35 cellular contexts compared by ENCODE assay signal in the genomic region with DNA sequence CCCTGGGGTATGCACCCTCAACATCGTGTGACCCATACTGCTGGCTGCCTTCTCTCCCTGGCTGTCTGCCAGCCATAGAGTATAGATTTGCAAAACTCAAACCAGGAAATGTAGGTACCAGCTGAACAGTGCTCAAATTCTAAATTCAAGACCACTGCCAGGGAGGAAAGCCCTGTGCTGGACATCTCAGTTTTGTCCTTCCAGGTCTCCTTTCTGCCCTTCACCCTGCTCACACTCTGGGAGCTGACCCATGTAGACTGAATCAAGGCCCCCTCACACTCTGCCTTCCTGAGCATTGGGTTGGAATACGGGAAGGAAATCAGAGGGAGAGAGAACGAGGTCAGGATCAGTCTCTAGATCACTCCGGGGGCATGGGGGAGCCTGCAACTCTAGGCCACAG. TPM values are rescaled to one million over a fixed set of nuclear protein-coding genes. Genes with fewer than 3 reads are reported as not detected.
"Had no signal": no experiment of that assay in that cellular context is flagged by ENCODE, and none has a peak within 500 bp of the region (broad histone marks: within the 10 kb centered on the region; RNA-seq: fewer than 3 reads in every experiment).

No MANE protein-coding gene starts in this region.

- H3K4me1 Mint-ChIP-seq: activated B cell treated with CpG ODN at 0.5 μM for 24 hours; activated T-helper 17 cell treated with anti-CD3 and anti-CD28 coated beads, Interleukin-2, amount 50 U/mL, for 72 hours; central memory CD8-positive, alpha-beta T cell; T-helper 17 cell had no signal

- H3K9me3 ChIP-seq: esophagus muscularis mucosa, gastrocnemius medialis had no signal

- H3K4me3 Mint-ChIP-seq: activated B cell treated with CpG ODN at 0.5 μM for 24 hours; activated CD8-positive, alpha-beta T cell treated with anti-CD3 and anti-CD28 coated beads for 36 hours; activated naive CD8-positive, alpha-beta T cell; activated T-cell treated with anti-CD3 and anti-CD28 coated beads, Interleukin-2, amount 50 U/mL, for 4 hours; activated T-helper 17 cell treated with anti-CD3 and anti-CD28 coated beads, Interleukin-2, amount 50 U/mL, for 72 hours; central memory CD8-positive, alpha-beta T cell; effector memory CD8-positive, alpha-beta T cell; T-helper 17 cell; T-helper 2 cell treated with Interferon-gamma antibody and Interleukin-4, amounts not matched to agents 5 μg/mL and 100 μg/mL, for 36 hours had no signal

- DNase-seq: activated B cell treated with CpG ODN at 0.5 μM for 24 hours; activated CD4-positive, alpha-beta T cell treated with anti-CD3 and anti-CD28 coated beads for 48 hours; activated CD4-positive, alpha-beta T cell treated with anti-CD3 and anti-CD28 coated beads, Interleukin-2, amount 50 U/mL, for 1 hour; activated CD4-positive, alpha-beta T cell treated with anti-CD3 and anti-CD28 coated beads, Interleukin-2, amount 50 U/mL, for 48 hours; activated CD8-positive, alpha-beta memory T cell treated with anti-CD3 and anti-CD28 coated beads for 24 hours; activated CD8-positive, alpha-beta T cell treated with anti-CD3 and anti-CD28 coated beads for 36 hours; activated effector memory CD4-positive, alpha-beta T cell treated with Interleukin-2 at 50 U/mL for 16 hours; activated gamma-delta T cell treated with Interleukin-2 at 50 U/mL for 16 hours; activated naive CD4-positive, alpha-beta T cell treated with anti-CD3 and anti-CD28 coated beads, Interleukin-2, amount 50 U/mL, for 16 hours; activated naive CD4-positive, alpha-beta T cell treated with Interleukin-2 at 50 U/mL for 16 hours; activated T-cell treated with anti-CD3 and anti-CD28 coated beads, Interleukin-2, amount 50 U/mL, for 4 hours; amniotic stem cell; anterior cingulate cortex; brain microvascular endothelial cell; cortex of kidney; dermis blood vessel endothelial cell; effector CD4-positive, alpha-beta T cell; effector memory CD8-positive, alpha-beta T cell; erythroblast; foreskin keratinocyte; gastrocnemius medialis; glutamatergic neuron; T-helper 1 cell; T-helper 17 cell; T1000; WERI-Rb-1 had no signal

- H3K27ac ChIP-seq: brain microvascular endothelial cell, esophagus muscularis mucosa, foreskin keratinocyte, gastrocnemius medialis, WERI-Rb-1 had no signal

- FAIRE-seq: astrocyte, bronchial epithelial cell had no signal

- H3K9me3 Mint-ChIP-seq: activated B cell treated with CpG ODN at 0.5 μM for 24 hours; activated CD8-positive, alpha-beta T cell treated with anti-CD3 and anti-CD28 coated beads for 36 hours; activated T-cell treated with anti-CD3 and anti-CD28 coated beads, Interleukin-2, amount 50 U/mL, for 4 hours; central memory CD8-positive, alpha-beta T cell; effector memory CD8-positive, alpha-beta T cell; T-helper 2 cell treated with Interferon-gamma antibody and Interleukin-4, amounts not matched to agents 5 μg/mL and 100 μg/mL, for 36 hours had no signal

- H3K4me3 ChIP-seq: esophagus muscularis mucosa, gastrocnemius medialis had no signal

- H3K27ac Mint-ChIP-seq: activated B cell treated with CpG ODN at 0.5 μM for 24 hours; activated CD8-positive, alpha-beta T cell treated with anti-CD3 and anti-CD28 coated beads for 36 hours; activated naive CD8-positive, alpha-beta T cell; activated T-helper 17 cell treated with anti-CD3 and anti-CD28 coated beads, Interleukin-2, amount 50 U/mL, for 72 hours; effector memory CD8-positive, alpha-beta T cell; T-helper 17 cell; T-helper 2 cell treated with Interferon-gamma antibody and Interleukin-4, amounts not matched to agents 5 μg/mL and 100 μg/mL, for 36 hours had no signal

- ATAC-seq: activated CD4-positive, CD25-positive, alpha-beta regulatory T cell treated with anti-CD3 and anti-CD28 coated beads, Interleukin-2, amount 50 U/mL, for 24 hours; activated CD8-positive, alpha-beta T cell treated with anti-CD3 and anti-CD28 coated beads for 36 hours; activated T-cell treated with anti-CD3 and anti-CD28 coated beads, Interleukin-2, amount 50 U/mL, for 4 hours; activated T-helper 17 cell treated with anti-CD3 and anti-CD28 coated beads, Interleukin-2, amount 50 U/mL, for 72 hours; effector memory CD8-positive, alpha-beta T cell; foreskin keratinocyte; gastrocnemius medialis; T-helper 17 cell had no signal

- H3K36me3 Mint-ChIP-seq: activated naive CD8-positive, alpha-beta T cell had no signal

- H3K27me3 Mint-ChIP-seq: activated CD8-positive, alpha-beta T cell treated with anti-CD3 and anti-CD28 coated beads for 36 hours had no signal

- H3K36me3 ChIP-seq: brain microvascular endothelial cell, esophagus muscularis mucosa, gastrocnemius medialis, WERI-Rb-1 had no signal

- H3K27me3 ChIP-seq: brain microvascular endothelial cell, gastrocnemius medialis had no signal

- H3K4me1 ChIP-seq: esophagus muscularis mucosa, foreskin keratinocyte, gastrocnemius medialis had no signal

RNA-seq across cellular contexts. Expression of gene DRD2, which starts 12.4 kb away (rescaled TPM):
- total RNA-seq: activated B cell treated with CpG ODN at 0.5 μM for 24 hours; activated CD8-positive, alpha-beta T cell treated with anti-CD3 and anti-CD28 coated beads for 36 hours; activated T-cell treated with anti-CD3 and anti-CD28 coated beads, Interleukin-2, amount 50 U/mL, for 4 hours; astrocyte; bronchial epithelial cell; cardiac septum; dermis blood vessel endothelial cell; T-helper 17 cell had no signal
